ENCODE assay signal across 29 cellular contexts in genomic region chrX:38044682-38045081, GRCh38. TPM values are rescaled to one million over a fixed set of nuclear protein-coding genes. Genes with fewer than 3 reads are reported as not detected.
"Had no signal": no experiment of that assay in that cellular context is flagged by ENCODE, and none has a peak within 500 bp of the region (broad histone marks: within the 10 kb centered on the region; RNA-seq: fewer than 3 reads in every experiment).

No MANE protein-coding gene starts in this region.

- H3K27ac Mint-ChIP-seq: activated CD4-positive, alpha-beta memory T cell treated with anti-CD3 and anti-CD28 coated beads, Interleukin-2, amount 10 ng/mL, durations not matched to agents 7 days and 5 days; activated CD4-positive, alpha-beta T cell treated with anti-CD3 and anti-CD28 coated beads, Interleukin-2, amount 10 ng/mL, durations not matched to agents 7 days and 5 days; activated naive CD8-positive, alpha-beta T cell; activated T-cell treated with anti-CD3 and anti-CD28 coated beads, Interleukin-2, amount 50 U/mL, for 24 hours; activated T-cell treated with anti-CD3 and anti-CD28 coated beads, Interleukin-2, amount 50 U/mL, for 72 hours; T-helper 17 cell; T-helper 2 cell treated with Interferon-gamma antibody and Interleukin-4, amounts not matched to agents 5 μg/mL and 100 μg/mL, for 36 hours; WTC11 had no signal

- H3K9me3 ChIP-seq: body of pancreas, colonic mucosa, gastrocnemius medialis had no signal

- H3K27me3 ChIP-seq: body of pancreas, colonic mucosa, foreskin keratinocyte, gastrocnemius medialis had no signal

- H3K36me3 Mint-ChIP-seq: activated naive CD8-positive, alpha-beta T cell; WTC11 had no signal

- H3K4me3 Mint-ChIP-seq: activated CD4-positive, alpha-beta memory T cell treated with anti-CD3 and anti-CD28 coated beads, Interleukin-2, amount 10 ng/mL, durations not matched to agents 7 days and 5 days; activated CD4-positive, alpha-beta T cell treated with anti-CD3 and anti-CD28 coated beads, Interleukin-2, amount 10 ng/mL, durations not matched to agents 7 days and 5 days; activated naive CD8-positive, alpha-beta T cell; activated T-cell treated with anti-CD3 and anti-CD28 coated beads, Interleukin-2, amount 50 U/mL, for 24 hours; activated T-cell treated with anti-CD3 and anti-CD28 coated beads, Interleukin-2, amount 50 U/mL, for 72 hours; T-helper 17 cell; T-helper 2 cell treated with Interferon-gamma antibody and Interleukin-4, amounts not matched to agents 5 μg/mL and 100 μg/mL, for 36 hours; WTC11 had no signal

- DNase-seq: activated CD4-positive, alpha-beta memory T cell treated with anti-CD3 and anti-CD28 coated beads, Interleukin-2, amount 10 ng/mL, durations not matched to agents 7 days and 5 days; activated CD4-positive, alpha-beta T cell treated with anti-CD3 and anti-CD28 coated beads for 1 hour; activated CD4-positive, alpha-beta T cell treated with anti-CD3 and anti-CD28 coated beads for 4 hours; activated CD4-positive, alpha-beta T cell treated with anti-CD3 and anti-CD28 coated beads, Interleukin-2, amount 10 ng/mL, durations not matched to agents 7 days and 5 days; activated CD4-positive, alpha-beta T cell treated with anti-CD3 and anti-CD28 coated beads, Interleukin-2, amount 50 U/mL, for 4 hours; activated CD8-positive, alpha-beta memory T cell treated with anti-CD3 and anti-CD28 coated beads, Interleukin-2, amount 50 U/mL, for 48 hours; activated gamma-delta T cell; activated naive CD4-positive, alpha-beta T cell; activated naive CD4-positive, alpha-beta T cell treated with anti-CD3 and anti-CD28 coated beads, Interleukin-2, amount 50 U/mL, for 16 hours; activated T-cell treated with anti-CD3 and anti-CD28 coated beads for 4 hours; activated T-cell treated with anti-CD3 and anti-CD28 coated beads, Interleukin-2, amount 50 U/mL, for 24 hours; activated T-cell treated with anti-CD3 and anti-CD28 coated beads, Interleukin-2, amount 50 U/mL, for 72 hours; amniotic stem cell; anterior cingulate cortex; body of pancreas; caudate nucleus; colonic mucosa; effector CD8-positive, alpha-beta T cell; foreskin keratinocyte; gastrocnemius medialis; heart right ventricle; T-helper 1 cell; T-helper 17 cell; T1000 had no signal

- H3K4me1 ChIP-seq: colonic mucosa, foreskin keratinocyte, gastrocnemius medialis, heart right ventricle had no signal

- H3K4me1 Mint-ChIP-seq: activated CD4-positive, alpha-beta memory T cell treated with anti-CD3 and anti-CD28 coated beads, Interleukin-2, amount 10 ng/mL, durations not matched to agents 7 days and 5 days; activated CD4-positive, alpha-beta T cell treated with anti-CD3 and anti-CD28 coated beads, Interleukin-2, amount 10 ng/mL, durations not matched to agents 7 days and 5 days; T-helper 17 cell; WTC11 had no signal

- H3K36me3 ChIP-seq: colonic mucosa, gastrocnemius medialis, heart right ventricle had no signal

- H3K4me3 ChIP-seq: body of pancreas, colonic mucosa, gastrocnemius medialis, heart right ventricle had no signal

- FAIRE-seq: endometrium had no signal

- H3K27me3 Mint-ChIP-seq: activated CD4-positive, alpha-beta memory T cell treated with anti-CD3 and anti-CD28 coated beads, Interleukin-2, amount 10 ng/mL, durations not matched to agents 7 days and 5 days; activated CD4-positive, alpha-beta T cell treated with anti-CD3 and anti-CD28 coated beads, Interleukin-2, amount 10 ng/mL, durations not matched to agents 7 days and 5 days; T-helper 17 cell had no signal

- H3K27ac ChIP-seq: body of pancreas, colonic mucosa, foreskin keratinocyte, gastrocnemius medialis, heart right ventricle had no signal

- H3K9me3 Mint-ChIP-seq: activated CD4-positive, alpha-beta memory T cell treated with anti-CD3 and anti-CD28 coated beads, Interleukin-2, amount 10 ng/mL, durations not matched to agents 7 days and 5 days; activated CD4-positive, alpha-beta T cell treated with anti-CD3 and anti-CD28 coated beads, Interleukin-2, amount 10 ng/mL, durations not matched to agents 7 days and 5 days; T-helper 2 cell treated with Interferon-gamma antibody and Interleukin-4, amounts not matched to agents 5 μg/mL and 100 μg/mL, for 36 hours; WTC11 had no signal

RNA-seq across cellular contexts. Expression of gene SYTL5, which starts 38.3 kb away (rescaled TPM):
- total RNA-seq: activated CD4-positive, alpha-beta memory T cell treated with anti-CD3 and anti-CD28 coated beads, Interleukin-2, amount 10 ng/mL, durations not matched to agents 7 days and 5 days; activated CD4-positive, alpha-beta T cell treated with anti-CD3 and anti-CD28 coated beads, Interleukin-2, amount 10 ng/mL, durations not matched to agents 7 days and 5 days; activated T-cell treated with anti-CD3 and anti-CD28 coated beads, Interleukin-2, amount 50 U/mL, for 72 hours; dermis microvascular lymphatic vessel endothelial cell; gastrocnemius medialis; T-helper 17 cell had no signal
